Comparison of ENCODE assay signal across 8 cellular contexts in the genomic region with DNA sequence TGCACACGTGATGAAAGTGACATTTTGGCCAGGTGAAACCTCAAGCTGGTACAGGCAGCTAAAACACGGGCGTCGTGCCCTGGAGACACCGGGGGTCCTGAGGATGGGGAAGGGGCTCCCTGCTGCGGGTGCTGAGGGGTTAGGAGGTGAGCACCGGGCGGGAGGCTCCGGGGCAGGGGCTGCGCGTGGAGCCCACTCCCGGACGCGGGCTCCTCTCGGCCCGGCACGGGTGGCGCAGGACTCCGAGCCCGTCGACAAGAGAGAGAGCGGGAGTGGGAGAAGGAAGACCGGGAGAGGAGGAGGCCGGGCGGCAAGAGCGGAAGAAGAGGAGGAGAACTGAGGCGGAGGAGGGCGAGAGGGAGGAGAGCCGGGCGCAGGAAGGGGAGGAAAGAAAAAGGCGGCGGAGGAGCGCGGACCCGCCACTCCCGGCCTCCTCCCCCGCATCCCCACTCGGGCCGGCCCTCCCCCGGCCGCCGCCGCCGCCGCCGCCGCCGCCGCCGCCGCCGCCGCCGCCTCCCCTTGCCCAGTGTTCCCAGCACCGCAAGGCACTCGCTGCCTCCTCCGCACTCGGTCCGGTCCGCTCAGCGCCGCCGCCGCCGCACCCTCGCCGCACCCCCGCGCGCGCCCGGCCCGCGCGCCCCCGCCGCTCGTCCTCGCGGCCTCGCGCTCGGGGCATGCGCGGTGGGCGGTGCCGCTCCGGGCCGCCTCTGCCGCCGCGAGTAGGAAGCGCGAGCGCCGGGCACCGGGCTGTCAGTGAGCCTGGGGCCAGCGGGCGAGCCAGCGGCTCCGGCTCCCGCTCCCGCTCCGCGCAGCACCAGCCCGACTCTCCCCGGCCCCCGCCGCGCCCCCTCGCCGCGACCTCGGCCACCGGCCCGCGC. TPM values are rescaled to one million over a fixed set of nuclear protein-coding genes. Genes with fewer than 3 reads are reported as not detected.
DNase-seq lines count a peak whose midpoint lies in the region; ATAC-seq and TF ChIP-seq lines count a peak whose summit lies in the region.

A gene (plus strand): TSS at position 750 of the 878 bp plus-strand sequence.

- POLR2A ChIA-PET in AG04450 (lab: Yijun Ruan, JAX): interaction anchor here (0.6 kb wide), 1 partner anchor 53 kb away, joined by 3 read pairs; no protein-coding TSS in a partner anchor
- POLR2A ChIA-PET in OCI-LY7 (lab: Charles Lee): interaction anchor here (1.0 kb wide), 1 partner anchor 11 kb away, joined by 3 read pairs; no protein-coding TSS in a partner anchor

- CTCF ChIA-PET in AG04450 (lab: Charles Lee) (no interaction called here), OCI-LY7 (lab: Charles Lee; ENCODE audit: unreplicated experiment) (interaction anchor here (0.5 kb wide), 1 partner anchor 794 kb away, joined by 4 read pairs; no protein-coding TSS in a partner anchor)

- H3K27me3 ChIP-seq in AG04450 (ENCODE audit: control insufficient read depth, insufficient read depth, low read length) (no peaks in the 10 kb centered on the region), esophagus muscularis mucosa (no peaks in the 10 kb centered on the region), muscle layer of colon (ENCODE audit: control insufficient read depth in 1 of 2, insufficient read depth in 2 of 2, low read length in 2 of 2) (no peaks in the 10 kb centered on the region)

- no peaks in the 10 kb centered on the region for H3K9me2 ChIP-seq in OCI-LY7 (ENCODE audit: insufficient read depth, low read length)

- no peaks in the 10 kb centered on the region for H3K36me3 ChIP-seq in OCI-LY7 (ENCODE audit: insufficient read depth, low read length)
- H3K36me3 ChIP-seq in esophagus muscularis mucosa: no peaks in the 10 kb centered on the region
- no peaks in the 10 kb centered on the region for H3K36me3 ChIP-seq in muscle layer of colon (ENCODE audit: insufficient read depth, low read length)

- intact Hi-C loops in OCI-LY7 (cut with micrococcal nuclease; ENCODE audit: unreplicated experiment) (loop anchor here (2.0 to 5.0 kb wide), 4 partner anchors 45 to 265 kb away; no protein-coding TSS in a partner anchor), esophagus muscularis mucosa (cut with DNase I) (loop anchor here (5.0 kb wide), 1 partner anchor 265 kb away; no protein-coding TSS in a partner anchor)

- H3K9me3 ChIP-seq in AG04450 (ENCODE audit: control insufficient read depth, insufficient read depth, low read length): no peaks in the 10 kb centered on the region; the same call in 1 of the 2 replicates
- no peaks in the 10 kb centered on the region for H3K9me3 ChIP-seq in OCI-LY7 (ENCODE audit: low read length)
- no peaks in the 10 kb centered on the region for H3K9me3 ChIP-seq in esophagus muscularis mucosa
- no peaks in the 10 kb centered on the region for H3K9me3 ChIP-seq in muscle layer of colon (ENCODE audit: low read length)

- ATAC-seq in GM18907 (IDR thresholded peaks at IDR 0.05; ENCODE audit: unreplicated experiment): peak; percentile 75
- ATAC-seq in HG03342 (IDR thresholded peaks at IDR 0.05; ENCODE audit: unreplicated experiment): peak; percentile 68

- H4K20me1 ChIP-seq in OCI-LY7 (ENCODE audit: insufficient read depth, low read length): no peaks in the 10 kb centered on the region

- TF ChIP-seq EP300 in esophagus muscularis mucosa (IDR thresholded peaks at IDR 0.05): no peak

- WGBS in esophagus muscularis mucosa: 1% methylated on average over 45 of the region's 117 CpGs

- peak within 1 kb of the TSS; percentile 13 for H3K27ac ChIP-seq in AG04450 (ENCODE audit: low read depth, low read length)
- no peak within 1 kb of the TSS for H3K27ac ChIP-seq in OCI-LY7 (ENCODE audit: low read depth, low read length, poor library complexity, severe bottlenecking)
- peak within 1 kb of the TSS; percentile 83 to 90 (median 87) for H3K27ac ChIP-seq in esophagus muscularis mucosa (replicated peaks in 1 of 4)
- H3K27ac ChIP-seq in muscle layer of colon (ENCODE audit: low read depth, low read length): peak within 1 kb of the TSS; percentile 87

- no peaks in the 10 kb centered on the region for H3K79me2 ChIP-seq in OCI-LY7 (ENCODE audit: insufficient read depth, low read depth, low read length)

- no peak for TF ChIP-seq POLR2A in esophagus muscularis mucosa (IDR thresholded peaks at IDR 0.05; ENCODE audit: low read depth)

- H3K4me2 ChIP-seq in OCI-LY7 (ENCODE audit: low read length): peak within 1 kb of the TSS; percentile 81

- peak within 1 kb of the TSS; percentile 59 for H3K9ac ChIP-seq in muscle layer of colon (ENCODE audit: low read length)

- peak within 1 kb of the TSS; percentile 90 for H2AFZ ChIP-seq in OCI-LY7 (ENCODE audit: low read length)

- peak within 1 kb of the TSS; percentile 87 for H3K4me3 ChIP-seq in AG04450 (ENCODE audit: low read depth, low read length)
- H3K4me3 ChIP-seq in OCI-LY7 (ENCODE audit: low read depth, low read length, poor library complexity, severe bottlenecking): peak within 1 kb of the TSS; percentile 78
- peak within 1 kb of the TSS; percentile 76 to 98 (median 95) for H3K4me3 ChIP-seq in esophagus muscularis mucosa
- H3K4me3 ChIP-seq in muscle layer of colon (ENCODE audit: low read depth in 1 of 2, low read length in 2 of 2): peak within 1 kb of the TSS; percentile 78 to 84

- H3K4me1 ChIP-seq in OCI-LY7 (ENCODE audit: insufficient read depth, low read length, poor library complexity, severe bottlenecking): peaks cover 28% of the 10 kb centered on the region
- peaks cover 6 to 48% (median 44%) of the 10 kb centered on the region in 4 donors for H3K4me1 ChIP-seq in esophagus muscularis mucosa
- peaks cover 13% of the 10 kb centered on the region for H3K4me1 ChIP-seq in muscle layer of colon (ENCODE audit: insufficient read depth, low read length)

- TF ChIP-seq CTCF in AG04450 (IDR thresholded peaks at IDR 0.05; ENCODE audit: low read depth, low read length) (no peak), OCI-LY7 (conservative IDR thresholded peaks at IDR 0.05; ENCODE audit: low read length) (no peak), esophagus muscularis mucosa (IDR thresholded peaks at IDR 0.05) (no peak)

- BruUV-seq in OCI-LY7 (replicated peaks; lab: Mats Ljungman, UMichigan): no TSS peak

- DNase-seq in AG04450 (ENCODE audit: low read depth, low spot score) (no peak), OCI-LY7 (ENCODE audit: low spot score) (peak; percentile 81), esophagus muscularis mucosa (ENCODE audit: extremely low spot score) (no peak)
- DNase-seq in activated T-cell treated with anti-CD3 and anti-CD28 coated beads, Interleukin-2, amount 50 U/mL, for 48 hours: peak; percentile 77 to 84
- peak; percentile 41 to 64 for DNase-seq in stimulated activated CD8-positive, alpha-beta memory T cell treated with anti-CD3 and anti-CD28 coated beads, Interleukin-7, amount 100 ng/mL, for 48 hours (ENCODE audit: extremely low read depth in 1 of 2, low read depth in 1 of 2)

RNA-seq across cellular contexts. Expression of the gene that starts here (rescaled TPM):
- 61.6 and 66.8 TPM in 2 replicates for polyA plus RNA-seq in AG04450 (2011; rRNA removed)
- polyA minus RNA-seq in AG04450 (2011; rRNA and poly(A)+ RNA removed): 104 and 115 TPM in 2 replicates
- 5.2 and 6.6 TPM in 2 replicates for total RNA-seq in OCI-LY7 (2014; rRNA removed; shearing (Covaris generic))
- total RNA-seq in OCI-LY7 (2022): 31.3 and 32.1 TPM in 2 replicates
- total RNA-seq in esophagus muscularis mucosa: 10 to 100 TPM; 24.5 to 61.9 (median 40.8) TPM

Comparison
In these comparisons a context has a peak if more than half of its experiments do, and no peak if none do; other contexts are left out.
1. DNase-seq: peak in OCI-LY7 (single experiment), activated T-cell treated with anti-CD3 and anti-CD28 coated beads, Interleukin-2, amount 50 U/mL, for 48 hours (2 of 2) and stimulated activated CD8-positive, alpha-beta memory T cell treated with anti-CD3 and anti-CD28 coated beads, Interleukin-7, amount 100 ng/mL, for 48 hours (2 of 2); none in AG04450 (single experiment) and esophagus muscularis mucosa (single experiment).
2. Peak in every context shown above with its lines, with median percentiles within 50 percentile points of each other: H3K4me3 ChIP-seq.